ENCODE assay signal across 23 cellular contexts in the genomic region with DNA sequence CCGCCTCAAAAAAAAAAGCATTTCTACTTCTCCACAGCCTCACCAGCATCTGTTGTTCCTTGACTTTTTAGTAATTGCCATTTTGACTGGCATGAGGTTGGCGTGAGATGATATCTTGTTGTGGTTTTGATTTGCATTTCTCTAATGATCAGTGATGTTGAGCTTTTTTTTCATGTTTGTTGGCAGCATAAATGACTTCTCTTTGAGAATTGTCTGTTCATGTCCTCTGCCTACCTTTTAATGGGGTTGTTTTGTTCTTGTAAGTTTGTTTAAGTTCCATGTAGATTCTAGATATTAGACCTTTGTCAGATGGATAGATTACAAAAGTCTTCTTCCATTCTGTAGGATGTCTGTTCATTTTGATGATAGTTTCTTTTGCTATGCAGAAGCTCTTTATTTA.
DNase-seq lines count a peak whose midpoint lies in the region; FAIRE-seq and TF ChIP-seq lines count a peak whose summit lies in the region.
"Had no signal": no experiment of that assay in that cellular context is flagged by ENCODE, and none has a peak within 500 bp of the region (broad histone marks: within the 10 kb centered on the region; RNA-seq: fewer than 3 reads in every experiment).

No MANE protein-coding gene starts in this region.

- TF ChIP-seq CTCF in VCaP (conservative IDR thresholded peaks at IDR 0.05): no peak

- peak overlapping the region; percentile 90 for H3K27ac ChIP-seq in VCaP
- H3K27ac ChIP-seq: 22Rv1; A549; BLaER1 treated with 17β-estradiol and CSF1 and Interleukin-3, amounts not matched to agents 10 nM and 100 nM had no signal

- no peak for FAIRE-seq in GM19239 (lab: Jason Lieb, UNC)
- FAIRE-seq: A549, GM12878, GM12892, GM18507 had no signal

- DNase-seq in NCI-H2171 treated with DMSO at 0.1 percent for 48 hours (lab: John Stamatoyannopoulos, UW): peak; percentile 36
- no peak for DNase-seq in NCI-H2171 (lab: John Stamatoyannopoulos, UW)
- no peak for DNase-seq in GM19239 (ENCODE audit: insufficient read length, low spot score)
- DNase-seq in activated effector memory CD4-positive, alpha-beta T cell treated with anti-CD3 and anti-CD28 coated beads, Interleukin-2, amount 50 U/mL, for 16 hours: no peak
- DNase-seq: AML-193; CD4-positive, alpha-beta memory T cell; CD4-positive, CD25-positive, alpha-beta regulatory T cell; CD8-positive, alpha-beta memory T cell; COR-L47; DMS 273 treated with DMSO at 0.1 percent for 48 hours; DMS153; DMS53; DMS79; DND-41; EL; GDM1 had no signal
